ENCODE assay signal across 21 cellular contexts in genomic region chr4:49044270-49044669, GRCh38. TPM values are rescaled to one million over a fixed set of nuclear protein-coding genes. Genes with fewer than 3 reads are reported as not detected.
"Had no signal": no experiment of that assay in that cellular context is flagged by ENCODE, and none has a peak within 500 bp of the region (broad histone marks: within the 10 kb centered on the region; RNA-seq: fewer than 3 reads in every experiment).

No MANE protein-coding gene starts in this region.

- H3K4me3 Mint-ChIP-seq: activated CD8-positive, alpha-beta T cell treated with anti-CD3 and anti-CD28 coated beads for 36 hours; activated T-cell treated with anti-CD3 and anti-CD28 coated beads, Interleukin-2, amount 50 U/mL, for 4 hours; nephron progenitor cell; WTC11 had no signal

- H3K4me3 ChIP-seq: colonic mucosa, esophagus muscularis mucosa, right atrium auricular region, tibial nerve, vagina had no signal

- H3K27ac Mint-ChIP-seq: activated CD8-positive, alpha-beta T cell treated with anti-CD3 and anti-CD28 coated beads for 36 hours; activated naive CD4-positive, alpha-beta T cell treated with anti-CD3 and anti-CD28 coated beads, Interleukin-2, amount 50 U/mL, for 72 hours; nephron progenitor cell; WTC11 had no signal

- H3K9me3 ChIP-seq: colonic mucosa, esophagus muscularis mucosa, right atrium auricular region, vagina had no signal

- H3K36me3 ChIP-seq: colonic mucosa, esophagus muscularis mucosa, right atrium auricular region, tibial nerve, vagina had no signal

- H3K27me3 ChIP-seq: colonic mucosa, esophagus muscularis mucosa, right atrium auricular region, tibial nerve, vagina had no signal

- H3K36me3 Mint-ChIP-seq: activated naive CD4-positive, alpha-beta T cell treated with anti-CD3 and anti-CD28 coated beads, Interleukin-2, amount 50 U/mL, for 72 hours had no signal

- H3K4me1 ChIP-seq: colonic mucosa, esophagus muscularis mucosa, right atrium auricular region, tibial nerve, vagina had no signal

- H3K9me3 Mint-ChIP-seq: activated CD8-positive, alpha-beta T cell treated with anti-CD3 and anti-CD28 coated beads for 36 hours; activated T-cell treated with anti-CD3 and anti-CD28 coated beads, Interleukin-2, amount 50 U/mL, for 4 hours had no signal

- H3K27ac ChIP-seq: colonic mucosa, esophagus muscularis mucosa, right atrium auricular region, tibial nerve, vagina had no signal

- DNase-seq: activated CD4-positive, alpha-beta T cell treated with anti-CD3 and anti-CD28 coated beads for 4 hours; activated CD8-positive, alpha-beta T cell treated with anti-CD3 and anti-CD28 coated beads for 36 hours; activated effector memory CD4-positive, alpha-beta T cell treated with anti-CD3 and anti-CD28 coated beads, Interleukin-2, amount 50 U/mL, for 16 hours; activated T-cell treated with anti-CD3 and anti-CD28 coated beads, Interleukin-2, amount 50 U/mL, for 4 hours; caudate nucleus; colonic mucosa; hypothalamus; nephron progenitor cell; occipital lobe; small intestine; stimulated activated CD4-positive, alpha-beta T cell treated with anti-CD3 and anti-CD28 coated beads, Interleukin-4, amount 100 ng/mL, for 24 hours; stimulated activated naive CD4-positive, alpha-beta T cell had no signal

- H3K4me1 Mint-ChIP-seq: nephron progenitor cell, WTC11 had no signal

RNA-seq across cellular contexts. Expression of gene CWH43, which starts 58.2 kb away (rescaled TPM):
- total RNA-seq: activated CD8-positive, alpha-beta T cell treated with anti-CD3 and anti-CD28 coated beads for 36 hours; activated naive CD4-positive, alpha-beta T cell treated with anti-CD3 and anti-CD28 coated beads, Interleukin-2, amount 50 U/mL, for 72 hours; activated T-cell treated with anti-CD3 and anti-CD28 coated beads, Interleukin-2, amount 50 U/mL, for 4 hours; esophagus muscularis mucosa; fibroblast of villous mesenchyme; occipital lobe; posterior vena cava; right atrium auricular region; subcutaneous adipose tissue; tibial nerve; WTC11 had no signal
